In the genomic region with DNA sequence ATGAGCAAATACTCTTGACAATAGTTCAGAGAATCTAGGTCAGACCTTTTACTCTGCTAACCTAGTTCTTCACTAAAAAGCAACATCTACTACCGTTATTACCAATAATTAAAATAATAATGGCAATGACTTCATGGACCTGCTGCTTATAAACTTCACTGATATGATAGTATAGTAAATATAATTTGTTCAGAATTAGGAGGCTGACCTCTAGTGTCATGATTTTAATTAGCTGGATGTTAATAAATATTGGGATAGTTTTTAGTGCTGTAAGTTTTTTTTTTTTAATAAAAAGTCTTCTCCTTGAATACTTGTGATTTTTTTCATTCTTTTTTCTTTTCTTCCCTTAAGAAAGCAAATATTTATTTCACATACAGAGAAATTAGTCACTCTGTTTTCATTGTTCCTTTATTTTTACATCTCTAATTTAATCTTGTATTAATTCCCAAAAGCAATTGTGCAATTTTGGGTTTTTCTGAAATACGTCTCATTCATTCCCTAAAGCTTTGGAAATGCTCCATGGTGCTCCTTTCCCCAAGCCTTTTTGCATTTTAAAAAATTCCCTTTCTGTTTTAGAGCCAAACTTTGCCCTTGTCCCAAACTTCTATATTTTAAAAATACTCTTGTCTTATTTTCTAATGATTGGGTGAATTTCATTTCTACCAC, we compare ENCODE assay signal across 2 cellular contexts.
TF ChIP-seq lines count a peak whose summit lies in the region.

No MANE protein-coding gene starts in this region.

TF ChIP-seq in SK-N-SH, 30 proteins besides CTCF, POLR2A, EP300 and RAD21 (continued from another document):
- TF ChIP-seq, protein P1, sequence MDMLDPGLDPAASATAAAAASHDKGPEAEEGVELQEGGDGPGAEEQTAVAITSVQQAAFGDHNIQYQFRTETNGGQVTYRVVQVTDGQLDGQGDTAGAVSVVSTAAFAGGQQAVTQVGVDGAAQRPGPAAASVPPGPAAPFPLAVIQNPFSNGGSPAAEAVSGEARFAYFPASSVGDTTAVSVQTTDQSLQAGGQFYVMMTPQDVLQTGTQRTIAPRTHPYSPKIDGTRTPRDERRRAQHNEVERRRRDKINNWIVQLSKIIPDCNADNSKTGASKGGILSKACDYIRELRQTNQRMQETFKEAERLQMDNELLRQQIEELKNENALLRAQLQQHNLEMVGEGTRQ (IDR thresholded peaks at IDR 0.05; ENCODE audit: borderline replicate concordance, low read depth, low read length) = no peak
- no peak for TF ChIP-seq TAF1 (IDR thresholded peaks at IDR 0.05; ENCODE audit: borderline replicate concordance, low read depth, low read length)
- TF ChIP-seq CHD2 (IDR thresholded peaks at IDR 0.05; ENCODE audit: low read length, partially characterized antibody) = no peak

TF ChIP-seq in SK-N-SH treated with all-trans-retinoic acid at 6 μM for 48 hours, 23 proteins besides CTCF, POLR2A, EP300 and RAD21 (continued from another document):
- TF ChIP-seq OSR1 (CRISPR knock-in tag; IDR thresholded peaks at IDR 0.05) (no peak), SNAI2 (CRISPR knock-in tag; IDR thresholded peaks at IDR 0.05) (no peak)
